ENCODE assay signal across 14 cellular contexts in genomic region chr2:98924038-98924437, GRCh38. TPM values are rescaled to one million over a fixed set of nuclear protein-coding genes. Genes with fewer than 3 reads are reported as not detected.
"Had no signal": no experiment of that assay in that cellular context is flagged by ENCODE, and none has a peak within 500 bp of the region (broad histone marks: within the 10 kb centered on the region; RNA-seq: fewer than 3 reads in every experiment).

No MANE protein-coding gene starts in this region.

- H3K27ac ChIP-seq: coronary artery, heart right ventricle, neutrophil, right atrium auricular region had no signal

- DNase-seq: dorsolateral prefrontal cortex; effector CD8-positive, alpha-beta T cell; heart right ventricle; hypothalamus; mucosa of descending colon; naive thymus-derived CD8-positive, alpha-beta T cell; small intestine; stimulated activated CD4-positive, alpha-beta T cell treated with anti-CD3 and anti-CD28 coated beads, Interleukin-12 subunit alpha, Interleukin-12 subunit beta, amount 100 ng/mL, for 4 hours; stimulated activated naive CD4-positive, alpha-beta T cell treated with Interleukin-2 at 50 U/mL for 16 hours; trophoblast cell had no signal

RNA-seq across cellular contexts. Expression of gene CRACDL, which starts 12.0 kb away (rescaled TPM):
- total RNA-seq: fibroblast of lung had no signal
